14 cellular contexts compared by ENCODE assay signal in the genomic region with DNA sequence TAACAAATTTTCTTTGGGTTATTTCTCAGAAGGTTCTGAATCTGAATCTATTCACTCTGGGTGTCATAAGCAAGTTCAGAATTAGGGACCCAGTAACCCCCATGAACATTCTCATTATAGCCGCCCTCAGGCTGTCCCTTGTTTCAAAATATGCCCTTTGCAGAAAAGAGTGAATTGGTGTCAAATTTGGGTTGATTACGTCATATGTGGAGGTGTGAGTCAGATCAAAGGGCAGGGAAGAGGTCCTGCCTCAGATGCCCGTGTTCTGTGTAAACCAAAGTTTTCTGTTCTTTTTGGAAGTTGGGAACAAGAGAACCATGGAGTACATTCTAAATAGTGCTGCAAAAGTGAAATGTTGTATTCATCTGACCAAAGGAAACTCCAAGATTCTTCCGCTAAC. TPM values are rescaled to one million over a fixed set of nuclear protein-coding genes. Genes with fewer than 3 reads are reported as not detected.
DNase-seq lines count a peak whose midpoint lies in the region; ATAC-seq, FAIRE-seq and TF ChIP-seq lines count a peak whose summit lies in the region.
"Had no signal": no experiment of that assay in that cellular context is flagged by ENCODE, and none has a peak within 500 bp of the region (broad histone marks: within the 10 kb centered on the region; RNA-seq: fewer than 3 reads in every experiment).

No MANE protein-coding gene starts in this region.

- no peak overlapping the region for H3K4me3 ChIP-seq in breast epithelium
- H3K4me3 ChIP-seq in HepG2 (replicated peaks in 1 of 3; ENCODE audit: insufficient read depth in 1 of 3, low read depth in 2 of 3, low read length in 3 of 3): no peak overlapping the region
- H3K4me3 ChIP-seq: BLaER1 treated with 17β-estradiol and CSF1 and Interleukin-3, amounts not matched to agents 10 nM and 100 nM; GM23248 had no signal

- TF ChIP-seq RAD21 in HepG2 (CRISPR knock-in tag; IDR thresholded peaks at IDR 0.05): no peak

- H4K20me1 ChIP-seq in HepG2 (ENCODE audit: insufficient read depth, low read length): no peaks in the 10 kb centered on the region

- intact Hi-C loops in MCF 10A (cut with micrococcal nuclease): no loop called here
- intact Hi-C loops in breast epithelium (cut with DNase I; ENCODE audit: low total_unique reads): no loop called here
- intact Hi-C loops in HepG2 (cut with micrococcal nuclease; ENCODE audit: unreplicated experiment): no loop called here

- CTCF ChIA-PET in MCF 10A (lab: Yijun Ruan, JAX): interaction anchor here (1.1 kb wide), 1 partner anchor 8 kb away, joined by 3 read pairs; no protein-coding TSS in a partner anchor
- CTCF ChIA-PET in HepG2 (lab: Yijun Ruan, JAX; ENCODE audit: low intra/inter-chr PET ratio, low total read pairs): no interaction called here

- H3K4me1 Mint-ChIP-seq in MCF 10A (ENCODE audit: insufficient read depth, unreplicated experiment): peaks cover 29% of the 10 kb centered on the region

- TF ChIP-seq EP300 in HepG2 (IDR thresholded peaks at IDR 0.05; ENCODE audit: low read depth in 2 of 2, low read length in 2 of 2) (no peak), HepG2 (CRISPR knock-in tag; IDR thresholded peaks at IDR 0.05; ENCODE audit: borderline replicate concordance) (no peak)

- POLR2A ChIA-PET in MCF 10A (lab: Yijun Ruan, JAX): interaction anchor here (1.0 kb wide), 1 partner anchor 31 kb away, joined by 3 read pairs; no protein-coding TSS in a partner anchor
- POLR2A ChIA-PET in HepG2 (lab: Yijun Ruan, JAX): no interaction called here

- H3K36me3 ChIP-seq in breast epithelium: no peaks in the 10 kb centered on the region
- no peaks in the 10 kb centered on the region for H3K36me3 ChIP-seq in HepG2 (replicated peaks in 1 of 2; ENCODE audit: control insufficient read depth in 1 of 2, insufficient read depth in 2 of 2, low read length in 2 of 2)
- H3K36me3 ChIP-seq: BLaER1 treated with 17β-estradiol and CSF1 and Interleukin-3, amounts not matched to agents 10 nM and 100 nM had no signal

- peak; percentile 37 for DNase-seq in MCF 10A (ENCODE audit: unreplicated experiment)
- no peak for DNase-seq in breast epithelium (ENCODE audit: low spot score in 2 of 2)
- no peak for DNase-seq in epithelial cell of prostate (ENCODE audit: low read depth, low spot score)
- no peak for DNase-seq in HepG2 (ENCODE audit: low spot score)
- no peak for DNase-seq in activated effector memory CD4-positive, alpha-beta T cell treated with Interleukin-2 at 50 U/mL for 16 hours
- DNase-seq in activated effector memory CD4-positive, alpha-beta T cell treated with anti-CD3 and anti-CD28 coated beads, Interleukin-2, amount 50 U/mL, for 16 hours: no peak
- DNase-seq in DMS53 treated with DMSO at 0.1 percent for 48 hours (lab: John Stamatoyannopoulos, UW; ENCODE audit: unreplicated experiment): no peak
- DNase-seq: ACHN; CD4-positive, CD25-positive, alpha-beta regulatory T cell; DMS53; GM23248; H7 had no signal

- in situ Hi-C loops in HepG2 (cut with HindIII; ENCODE audit: extremely low pct_ligation_motif_present, low pct_unique_long_range_greater_than_20kb): no loop called here

- H3K27me3 ChIP-seq in breast epithelium: peaks cover 0 to 3% of the 10 kb centered on the region in 2 donors
- H3K27me3 ChIP-seq in HepG2 (ENCODE audit: control insufficient read depth in 1 of 2, insufficient read depth in 2 of 2, low read length in 2 of 2): peaks cover 0 to 18% of the 10 kb centered on the region in 2 experiments; a peak in 3 of 5 replicates

- H3K4me1 ChIP-seq in breast epithelium: peaks cover 0 to 3% of the 10 kb centered on the region in 2 donors
- H3K4me1 ChIP-seq in HepG2 (ENCODE audit: insufficient read depth, low read length): no peaks in the 10 kb centered on the region

- no peaks in the 10 kb centered on the region for H3K27me3 Mint-ChIP-seq in MCF 10A (ENCODE audit: insufficient read depth, unreplicated experiment)

- no peak for ATAC-seq in HepG2

- no peak overlapping the region for H3K9ac ChIP-seq in HepG2 (ENCODE audit: insufficient read depth, low read depth, low read length)
- H3K9ac ChIP-seq: BLaER1 treated with 17β-estradiol and CSF1 and Interleukin-3, amounts not matched to agents 10 nM and 100 nM; GM23248 had no signal

- 57% methylated on average over 4 of the region's 4 CpGs for WGBS in HepG2 (ENCODE audit: low lambda C conversion rate)

- H3K9me3 ChIP-seq in breast epithelium (no peaks in the 10 kb centered on the region), HepG2 (ENCODE audit: low read length) (no peaks in the 10 kb centered on the region)

- H3K4me2 ChIP-seq in HepG2 (ENCODE audit: low read depth, low read length): no peak overlapping the region
- H3K4me2 ChIP-seq: BLaER1 treated with 17β-estradiol and CSF1 and Interleukin-3, amounts not matched to agents 10 nM and 100 nM had no signal

- no peaks in the 10 kb centered on the region for H3K79me2 ChIP-seq in HepG2 (ENCODE audit: insufficient read depth, low read length)

- no peak for TF ChIP-seq CTCF in MCF 10A (IDR thresholded peaks at IDR 0.05; ENCODE audit: unreplicated experiment)
- TF ChIP-seq CTCF in breast epithelium (IDR thresholded peaks at IDR 0.05): no peak
- TF ChIP-seq CTCF in HepG2 (CRISPR knock-in tag; IDR thresholded peaks at IDR 0.05): no peak

- BruUV-seq in MCF 10A (replicated peaks; lab: Mats Ljungman, UMichigan): no TSS peak
- no TSS peak for BruUV-seq in HepG2 (replicated peaks; lab: Mats Ljungman, UMichigan)

- no peak overlapping the region for H2AFZ ChIP-seq in HepG2 (ENCODE audit: low read length)
- H2AFZ ChIP-seq: GM23248 had no signal

- H3K4me3 Mint-ChIP-seq in MCF 10A (ENCODE audit: unreplicated experiment): no peak overlapping the region
- H3K4me3 Mint-ChIP-seq: CD4-positive, CD25-positive, alpha-beta regulatory T cell had no signal

- H3K9me3 Mint-ChIP-seq in MCF 10A (ENCODE audit: unreplicated experiment): no peaks in the 10 kb centered on the region
- H3K9me3 Mint-ChIP-seq: CD4-positive, CD25-positive, alpha-beta regulatory T cell had no signal

- no peak overlapping the region for H3K27ac Mint-ChIP-seq in MCF 10A (ENCODE audit: low read depth, unreplicated experiment)
- H3K27ac Mint-ChIP-seq: CD4-positive, CD25-positive, alpha-beta regulatory T cell had no signal

- TF ChIP-seq POLR2A in breast epithelium (IDR thresholded peaks at IDR 0.05): no peak
- TF ChIP-seq POLR2A in HepG2 (IDR thresholded peaks at IDR 0.05; ENCODE audit: insufficient read depth in 1 of 2, low read depth in 2 of 2, low read length in 2 of 2): no peak

- no peak for FAIRE-seq in HepG2 (lab: Jason Lieb, UNC)

- no peak overlapping the region for H3K27ac ChIP-seq in breast epithelium
- H3K27ac ChIP-seq in epithelial cell of prostate: peak overlapping the region; percentile 97
- H3K27ac ChIP-seq in HepG2 (ENCODE audit: extremely low read length, insufficient read depth, low read length): no peak overlapping the region
- H3K27ac ChIP-seq: BLaER1 treated with 17β-estradiol and CSF1 and Interleukin-3, amounts not matched to agents 10 nM and 100 nM; GM23248 had no signal

- peaks cover 24% of the 10 kb centered on the region for H3K36me3 Mint-ChIP-seq in MCF 10A (ENCODE audit: insufficient read depth, unreplicated experiment)

TF ChIP-seq in HepG2, 621 proteins besides CTCF, POLR2A, EP300 and RAD21 (continues in another document):
- TF ChIP-seq CEBPB (IDR thresholded peaks at IDR 0.05; ENCODE audit: borderline replicate concordance, low read depth, low read length): peak; percentile 53; the same call in 1 of the 2 replicates
- TF ChIP-seq CREB1 (IDR thresholded peaks at IDR 0.05): peak; percentile 72
- TF ChIP-seq CREB1 (CRISPR knock-in tag; IDR thresholded peaks at IDR 0.05): no peak
- no peak for TF ChIP-seq ETV6 (CRISPR knock-in tag; conservative IDR thresholded peaks at IDR 0.05)
- no peak for TF ChIP-seq MXD4 (CRISPR knock-in tag; IDR thresholded peaks at IDR 0.05)
- TF ChIP-seq FOXM1 (CRISPR knock-in tag; IDR thresholded peaks at IDR 0.05): no peak
- no peak for TF ChIP-seq AKAP8 (CRISPR knock-in tag; IDR thresholded peaks at IDR 0.05)
- TF ChIP-seq KDM5B (CRISPR knock-in tag; IDR thresholded peaks at IDR 0.05; ENCODE audit: borderline replicate concordance): no peak
- TF ChIP-seq CC2D1A (CRISPR knock-in tag; IDR thresholded peaks at IDR 0.05): no peak
- TF ChIP-seq, protein P1, sequence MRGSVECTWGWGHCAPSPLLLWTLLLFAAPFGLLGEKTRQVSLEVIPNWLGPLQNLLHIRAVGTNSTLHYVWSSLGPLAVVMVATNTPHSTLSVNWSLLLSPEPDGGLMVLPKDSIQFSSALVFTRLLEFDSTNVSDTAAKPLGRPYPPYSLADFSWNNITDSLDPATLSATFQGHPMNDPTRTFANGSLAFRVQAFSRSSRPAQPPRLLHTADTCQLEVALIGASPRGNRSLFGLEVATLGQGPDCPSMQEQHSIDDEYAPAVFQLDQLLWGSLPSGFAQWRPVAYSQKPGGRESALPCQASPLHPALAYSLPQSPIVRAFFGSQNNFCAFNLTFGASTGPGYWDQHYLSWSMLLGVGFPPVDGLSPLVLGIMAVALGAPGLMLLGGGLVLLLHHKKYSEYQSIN (CRISPR knock-in tag; IDR thresholded peaks at IDR 0.05; ENCODE audit: borderline replicate concordance): no peak

RNA-seq across cellular contexts. Expression of a gene that starts 5.9 kb away (rescaled TPM):
- 8.3 and 10.3 TPM in 2 replicates for total RNA-seq in MCF 10A (2022)
- 10 to 100 TPM in 1 of 3 donors, 1 to 10 TPM in 2; 1.6 to 30.7 (median 7.2) TPM for total RNA-seq in breast epithelium
- 0.34 and 1.2 TPM in 2 replicates for total RNA-seq in HepG2 (2016; rRNA removed; fragmentation: Illumina TruSeq; extraction: Trizol)
- 0.53 TPM in 1 of 2 replicates, not detected in the other for total RNA-seq in HepG2 (2016; cell fraction: cytosol; rRNA removed; fragmentation: Illumina TruSeq; extraction: Trizol; ENCODE audit: low read depth)
- 0.56 and 0.84 TPM in 2 replicates for total RNA-seq in HepG2 (2016; cell fraction: insoluble cytoplasmic fraction; rRNA removed; fragmentation: Illumina TruSeq; extraction: Trizol)
- 0.28 and 0.40 TPM in 2 replicates for total RNA-seq in HepG2 (2016; cell fraction: membrane; rRNA removed; fragmentation: Illumina TruSeq; extraction: Trizol)
- 0.53 and 0.62 TPM in 2 replicates for total RNA-seq in HepG2 (2016; cell fraction: nucleus; rRNA removed; fragmentation: Illumina TruSeq; extraction: Trizol)
- 3.5 and 3.9 TPM in 2 replicates for polyA plus RNA-seq in HepG2 (2011; rRNA removed)
- polyA plus RNA-seq in HepG2 (2011; cell fraction: cytosol; rRNA removed): 1.7 and 2.2 TPM in 2 replicates
- 3.6 and 4.3 TPM in 2 replicates for polyA plus RNA-seq in HepG2 (2011; cell fraction: nucleus; rRNA removed)
- polyA plus RNA-seq in HepG2 (2012): 1.8 and 2.6 TPM in 2 replicates
- polyA plus RNA-seq in HepG2 (2016; cell fraction: cytosol; fragmentation: Illumina TruSeq; extraction: Trizol; ENCODE audit: low read depth): 0.07 and 0.27 TPM in 2 replicates
- 0.24 and 0.50 TPM in 2 replicates for polyA plus RNA-seq in HepG2 (2016; cell fraction: insoluble cytoplasmic fraction; fragmentation: Illumina TruSeq; extraction: Trizol; ENCODE audit: low read depth)
- 0.15 and 0.45 TPM in 2 replicates for polyA plus RNA-seq in HepG2 (2016; cell fraction: membrane; fragmentation: Illumina TruSeq; extraction: Trizol; ENCODE audit: low read depth)
- polyA plus RNA-seq in HepG2 (2016; cell fraction: nucleus; fragmentation: Illumina TruSeq; extraction: Trizol; ENCODE audit: insufficient read depth, low read depth): 1.4 and 1.5 TPM in 2 replicates
- polyA minus RNA-seq in HepG2 (2011; rRNA and poly(A)+ RNA removed; ENCODE audit: low replicate concordance): 0.72 and 1.8 TPM in 2 replicates
- 3.2 and 5.4 TPM in 2 replicates for polyA minus RNA-seq in HepG2 (2011; cell fraction: cytosol; rRNA and poly(A)+ RNA removed)
- polyA minus RNA-seq in HepG2 (2011; cell fraction: nucleus; rRNA and poly(A)+ RNA removed): 5.7 and 7.6 TPM in 2 replicates
- total RNA-seq: A172, GM23248 had no signal
- polyA plus RNA-seq: GM23248 had no signal
